ENCODE assay signal across 1 cellular context in the genomic region with DNA sequence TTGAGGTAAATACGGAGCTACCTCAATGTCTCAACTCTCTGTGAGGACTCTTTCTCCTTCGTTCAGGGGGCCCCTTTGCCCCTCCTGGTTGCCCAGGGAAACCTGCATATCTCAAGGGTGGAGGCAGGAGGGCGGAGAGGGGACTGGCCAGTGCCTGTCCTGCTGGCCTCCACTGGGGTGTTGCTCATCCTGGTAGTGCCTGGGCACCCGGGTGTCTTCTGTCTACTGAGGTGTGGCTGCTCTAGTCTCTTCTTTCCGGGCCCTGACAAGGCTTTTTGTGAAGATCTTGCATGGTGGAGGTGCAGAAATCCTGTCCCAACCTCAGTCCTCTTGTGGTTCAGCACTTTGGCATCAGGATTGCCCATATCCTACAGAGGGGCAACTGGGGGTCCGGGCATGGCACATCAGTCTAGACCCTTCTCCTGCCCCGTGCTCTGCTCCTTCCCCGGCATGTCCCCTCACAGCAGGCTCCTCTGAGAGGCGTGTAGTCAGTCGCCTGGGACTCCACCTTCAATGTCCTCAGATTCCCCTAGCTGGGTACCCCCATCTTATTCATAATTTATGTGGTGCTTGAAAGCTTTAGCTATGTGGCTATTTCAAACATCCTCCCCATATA.
TF ChIP-seq lines count a peak whose summit lies in the region.

No MANE protein-coding gene starts in this region.

TF ChIP-seq in GM23338, 12 proteins besides CTCF, POLR2A, EP300 and RAD21 (continued from another document):
- TF ChIP-seq, protein P1, sequence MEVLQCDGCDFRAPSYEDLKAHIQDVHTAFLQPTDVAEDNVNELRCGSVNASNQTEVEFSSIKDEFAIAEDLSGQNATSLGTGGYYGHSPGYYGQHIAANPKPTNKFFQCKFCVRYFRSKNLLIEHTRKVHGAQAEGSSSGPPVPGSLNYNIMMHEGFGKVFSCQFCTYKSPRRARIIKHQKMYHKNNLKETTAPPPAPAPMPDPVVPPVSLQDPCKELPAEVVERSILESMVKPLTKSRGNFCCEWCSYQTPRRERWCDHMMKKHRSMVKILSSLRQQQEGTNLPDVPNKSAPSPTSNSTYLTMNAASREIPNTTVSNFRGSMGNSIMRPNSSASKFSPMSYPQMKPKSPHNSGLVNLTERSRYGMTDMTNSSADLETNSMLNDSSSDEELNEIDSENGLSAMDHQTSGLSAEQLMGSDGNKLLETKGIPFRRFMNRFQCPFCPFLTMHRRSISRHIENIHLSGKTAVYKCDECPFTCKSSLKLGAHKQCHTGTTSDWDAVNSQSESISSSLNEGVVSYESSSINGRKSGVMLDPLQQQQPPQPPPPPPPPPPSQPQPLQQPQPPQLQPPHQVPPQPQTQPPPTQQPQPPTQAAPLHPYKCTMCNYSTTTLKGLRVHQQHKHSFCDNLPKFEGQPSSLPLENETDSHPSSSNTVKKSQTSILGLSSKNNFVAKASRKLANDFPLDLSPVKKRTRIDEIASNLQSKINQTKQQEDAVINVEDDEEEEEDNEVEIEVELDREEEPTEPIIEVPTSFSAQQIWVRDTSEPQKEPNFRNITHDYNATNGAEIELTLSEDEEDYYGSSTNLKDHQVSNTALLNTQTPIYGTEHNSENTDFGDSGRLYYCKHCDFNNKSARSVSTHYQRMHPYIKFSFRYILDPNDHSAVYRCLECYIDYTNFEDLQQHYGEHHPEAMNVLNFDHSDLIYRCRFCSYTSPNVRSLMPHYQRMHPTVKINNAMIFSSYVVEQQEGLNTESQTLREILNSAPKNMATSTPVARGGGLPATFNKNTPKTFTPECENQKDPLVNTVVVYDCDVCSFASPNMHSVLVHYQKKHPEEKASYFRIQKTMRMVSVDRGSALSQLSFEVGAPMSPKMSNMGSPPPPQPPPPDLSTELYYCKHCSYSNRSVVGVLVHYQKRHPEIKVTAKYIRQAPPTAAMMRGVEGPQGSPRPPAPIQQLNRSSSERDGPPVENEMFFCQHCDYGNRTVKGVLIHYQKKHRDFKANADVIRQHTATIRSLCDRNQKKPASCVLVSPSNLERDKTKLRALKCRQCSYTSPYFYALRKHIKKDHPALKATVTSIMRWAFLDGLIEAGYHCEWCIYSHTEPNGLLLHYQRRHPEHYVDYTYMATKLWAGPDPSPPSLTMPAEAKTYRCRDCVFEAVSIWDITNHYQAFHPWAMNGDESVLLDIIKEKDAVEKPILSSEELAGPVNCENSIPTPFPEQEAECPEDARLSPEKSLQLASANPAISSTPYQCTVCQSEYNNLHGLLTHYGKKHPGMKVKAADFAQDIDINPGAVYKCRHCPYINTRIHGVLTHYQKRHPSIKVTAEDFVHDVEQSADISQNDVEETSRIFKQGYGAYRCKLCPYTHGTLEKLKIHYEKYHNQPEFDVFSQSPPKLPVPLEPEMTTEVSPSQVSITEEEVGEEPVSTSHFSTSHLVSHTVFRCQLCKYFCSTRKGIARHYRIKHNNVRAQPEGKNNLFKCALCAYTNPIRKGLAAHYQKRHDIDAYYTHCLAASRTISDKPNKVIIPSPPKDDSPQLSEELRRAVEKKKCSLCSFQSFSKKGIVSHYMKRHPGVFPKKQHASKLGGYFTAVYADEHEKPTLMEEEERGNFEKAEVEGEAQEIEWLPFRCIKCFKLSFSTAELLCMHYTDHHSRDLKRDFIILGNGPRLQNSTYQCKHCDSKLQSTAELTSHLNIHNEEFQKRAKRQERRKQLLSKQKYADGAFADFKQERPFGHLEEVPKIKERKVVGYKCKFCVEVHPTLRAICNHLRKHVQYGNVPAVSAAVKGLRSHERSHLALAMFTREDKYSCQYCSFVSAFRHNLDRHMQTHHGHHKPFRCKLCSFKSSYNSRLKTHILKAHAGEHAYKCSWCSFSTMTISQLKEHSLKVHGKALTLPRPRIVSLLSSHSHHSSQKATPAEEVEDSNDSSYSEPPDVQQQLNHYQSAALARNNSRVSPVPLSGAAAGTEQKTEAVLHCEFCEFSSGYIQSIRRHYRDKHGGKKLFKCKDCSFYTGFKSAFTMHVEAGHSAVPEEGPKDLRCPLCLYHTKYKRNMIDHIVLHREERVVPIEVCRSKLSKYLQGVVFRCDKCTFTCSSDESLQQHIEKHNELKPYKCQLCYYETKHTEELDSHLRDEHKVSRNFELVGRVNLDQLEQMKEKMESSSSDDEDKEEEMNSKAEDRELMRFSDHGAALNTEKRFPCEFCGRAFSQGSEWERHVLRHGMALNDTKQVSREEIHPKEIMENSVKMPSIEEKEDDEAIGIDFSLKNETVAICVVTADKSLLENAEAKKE (CRISPR knock-in tag; IDR thresholded peaks at IDR 0.05): no peak
- TF ChIP-seq ZNF114 (CRISPR knock-in tag; IDR thresholded peaks at IDR 0.05) (no peak), POLR2AphosphoS5 (IDR thresholded peaks at IDR 0.05; ENCODE audit: low read depth) (no peak), NANOG (IDR thresholded peaks at IDR 0.05; ENCODE audit: borderline replicate concordance) (no peak), CREB1 (CRISPR knock-in tag; IDR thresholded peaks at IDR 0.05; ENCODE audit: low read depth) (no peak), STAT1 (IDR thresholded peaks at IDR 0.05; ENCODE audit: unreplicated experiment) (no peak), ZNF331 (CRISPR knock-in tag; IDR thresholded peaks at IDR 0.05; ENCODE audit: low read depth) (no peak)
- TF ChIP-seq, protein P2, sequence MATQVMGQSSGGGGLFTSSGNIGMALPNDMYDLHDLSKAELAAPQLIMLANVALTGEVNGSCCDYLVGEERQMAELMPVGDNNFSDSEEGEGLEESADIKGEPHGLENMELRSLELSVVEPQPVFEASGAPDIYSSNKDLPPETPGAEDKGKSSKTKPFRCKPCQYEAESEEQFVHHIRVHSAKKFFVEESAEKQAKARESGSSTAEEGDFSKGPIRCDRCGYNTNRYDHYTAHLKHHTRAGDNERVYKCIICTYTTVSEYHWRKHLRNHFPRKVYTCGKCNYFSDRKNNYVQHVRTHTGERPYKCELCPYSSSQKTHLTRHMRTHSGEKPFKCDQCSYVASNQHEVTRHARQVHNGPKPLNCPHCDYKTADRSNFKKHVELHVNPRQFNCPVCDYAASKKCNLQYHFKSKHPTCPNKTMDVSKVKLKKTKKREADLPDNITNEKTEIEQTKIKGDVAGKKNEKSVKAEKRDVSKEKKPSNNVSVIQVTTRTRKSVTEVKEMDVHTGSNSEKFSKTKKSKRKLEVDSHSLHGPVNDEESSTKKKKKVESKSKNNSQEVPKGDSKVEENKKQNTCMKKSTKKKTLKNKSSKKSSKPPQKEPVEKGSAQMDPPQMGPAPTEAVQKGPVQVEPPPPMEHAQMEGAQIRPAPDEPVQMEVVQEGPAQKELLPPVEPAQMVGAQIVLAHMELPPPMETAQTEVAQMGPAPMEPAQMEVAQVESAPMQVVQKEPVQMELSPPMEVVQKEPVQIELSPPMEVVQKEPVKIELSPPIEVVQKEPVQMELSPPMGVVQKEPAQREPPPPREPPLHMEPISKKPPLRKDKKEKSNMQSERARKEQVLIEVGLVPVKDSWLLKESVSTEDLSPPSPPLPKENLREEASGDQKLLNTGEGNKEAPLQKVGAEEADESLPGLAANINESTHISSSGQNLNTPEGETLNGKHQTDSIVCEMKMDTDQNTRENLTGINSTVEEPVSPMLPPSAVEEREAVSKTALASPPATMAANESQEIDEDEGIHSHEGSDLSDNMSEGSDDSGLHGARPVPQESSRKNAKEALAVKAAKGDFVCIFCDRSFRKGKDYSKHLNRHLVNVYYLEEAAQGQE (IDR thresholded peaks at IDR 0.05; ENCODE audit: unreplicated experiment): no peak
